8 cellular contexts compared by ENCODE assay signal in the genomic region with DNA sequence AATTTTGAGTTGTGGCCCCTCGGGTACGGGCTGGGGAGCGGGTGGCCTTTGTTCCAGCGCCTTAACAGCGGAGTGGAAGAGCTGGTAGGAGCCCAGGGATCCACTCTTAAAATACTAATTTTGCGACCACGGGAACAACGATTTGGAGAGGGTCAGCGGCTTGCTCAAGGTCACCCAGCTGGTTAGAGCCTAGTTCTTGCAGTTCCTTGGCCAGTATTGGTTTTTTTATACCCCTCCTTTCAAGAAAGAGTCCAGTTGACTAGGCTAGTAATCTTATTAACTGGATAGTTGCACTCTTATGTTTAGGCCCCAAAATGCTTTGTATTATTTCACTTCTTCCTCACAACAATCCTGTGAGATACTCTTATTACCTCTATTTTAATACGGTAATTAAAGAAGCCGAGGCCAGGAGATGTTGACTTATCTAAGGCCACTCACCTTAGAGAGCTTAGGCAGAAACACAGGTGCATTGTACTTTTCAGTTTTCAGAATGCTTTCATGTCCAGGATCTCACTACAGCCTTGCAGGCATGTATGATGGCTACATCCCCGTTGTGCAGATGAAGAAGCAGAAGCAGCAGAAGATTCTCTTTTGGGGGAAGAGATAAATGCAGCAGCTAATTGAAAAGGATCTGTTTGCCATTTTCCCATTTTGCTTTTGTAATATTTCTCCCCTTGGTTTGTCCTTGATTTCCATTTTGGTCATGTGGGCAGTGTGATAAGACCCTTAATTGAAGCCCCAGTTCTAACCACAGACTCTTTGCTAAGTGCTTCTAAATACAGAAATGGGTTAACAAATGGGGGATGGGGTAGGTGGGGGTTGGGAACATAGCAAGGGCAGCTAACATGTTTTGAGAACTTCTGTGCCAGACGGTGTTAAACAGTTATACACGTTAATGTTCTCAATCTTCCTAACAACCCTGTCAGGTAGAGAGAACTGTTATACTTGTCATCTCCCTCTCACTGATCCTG. TPM values are rescaled to one million over a fixed set of nuclear protein-coding genes. Genes with fewer than 3 reads are reported as not detected.
DNase-seq lines count a peak whose midpoint lies in the region; ATAC-seq, FAIRE-seq and TF ChIP-seq lines count a peak whose summit lies in the region.

No MANE protein-coding gene starts in this region.

- TSS peak; percentile 63 for BruUV-seq in endothelial cell of umbilical vein (replicated peaks; lab: Mats Ljungman, UMichigan)

- no peak for TF ChIP-seq POLR2A in endothelial cell of umbilical vein (IDR thresholded peaks at IDR 0.05; ENCODE audit: low read depth, low read length)

- H3K36me3 Mint-ChIP-seq in GM23338 (ENCODE audit: low read depth), result peaks cover 44% of the 10 kb centered on the region

- TF ChIP-seq CTCF in GM23338 (conservative IDR thresholded peaks at IDR 0.05; ENCODE audit: low read depth in 2 of 2) (no peak), endothelial cell of umbilical vein (IDR thresholded peaks at IDR 0.05; ENCODE audit: extremely low read depth in 1 of 2, insufficient read depth in 1 of 2, low read depth in 1 of 2, low read length in 2 of 2) (no peak), pancreas (IDR thresholded peaks at IDR 0.05) (no peak)

- H3K9me2 ChIP-seq in GM23338 (ENCODE audit: insufficient read depth), result no peaks in the 10 kb centered on the region

- H4K20me1 ChIP-seq in GM23338 (replicated peaks; ENCODE audit: insufficient read depth), result peaks cover 26% of the 10 kb centered on the region
- H4K20me1 ChIP-seq in endothelial cell of umbilical vein (replicated peaks; ENCODE audit: control insufficient read depth, extremely low read depth, insufficient read depth, low read length), result no peaks in the 10 kb centered on the region

- peak; percentile 66 for FAIRE-seq in endothelial cell of umbilical vein (lab: Jason Lieb, UNC)
- FAIRE-seq in pancreas (lab: Jason Lieb, UNC), result no peak
- no peak for FAIRE-seq in urothelium cell line (lab: Jason Lieb, UNC)

- peaks cover 6% of the 10 kb centered on the region for H3K27me3 Mint-ChIP-seq in GM23338 (ENCODE audit: insufficient read depth, low read depth, poor library complexity)

- peak overlapping the region; percentile 77 for H3K9ac ChIP-seq in endothelial cell of umbilical vein (replicated peaks; ENCODE audit: extremely low read depth, insufficient read depth, low read length)

- DNase-seq in GM23338 (ENCODE audit: low spot score), result no peak
- peak; percentile 62 for DNase-seq in OCI-M1 (lab: John Stamatoyannopoulos, UW)
- DNase-seq in endothelial cell of umbilical vein (ENCODE audit: low read depth, low spot score), result peak; percentile 15
- no peak for DNase-seq in pancreas
- no peak for DNase-seq in H4 (ENCODE audit: low spot score)
- DNase-seq in urothelium cell line (ENCODE audit: low spot score), result no peak
- DNase-seq in occipital lobe (lab: John Stamatoyannopoulos, UW), result no peak
- no peak for DNase-seq in NCI-H446 (lab: John Stamatoyannopoulos, UW)

- H3K4me1 Mint-ChIP-seq in GM23338, result peaks cover 36% of the 10 kb centered on the region

- H3K36me3 ChIP-seq in GM23338 (ENCODE audit: insufficient read depth) (peaks cover 18% of the 10 kb centered on the region), endothelial cell of umbilical vein (ENCODE audit: control insufficient read depth in 2 of 2, extremely low read depth in 1 of 2, insufficient read depth in 2 of 2, low read length in 2 of 2) (peaks cover 3 to 8% of the 10 kb centered on the region in 2 experiments), pancreas (no peaks in the 10 kb centered on the region)

- ATAC-seq in GM23338 (no peak), pancreas (no peak)

- H3K27ac Mint-ChIP-seq in GM23338, result peak overlapping the region; percentile 97

- H3F3A ChIP-seq in GM23338 (replicated peaks; ENCODE audit: low read depth), result peaks cover 7% of the 10 kb centered on the region; the same call in 1 of the 2 replicates

- H3K9me1 ChIP-seq in endothelial cell of umbilical vein (replicated peaks; ENCODE audit: control insufficient read depth, extremely low read depth, insufficient read depth, low read length), result no peaks in the 10 kb centered on the region

- H3K27ac ChIP-seq in GM23338 (ENCODE audit: low read depth) (peak overlapping the region; percentile 82), endothelial cell of umbilical vein (ENCODE audit: insufficient read depth, low read depth, low read length) (peak overlapping the region; percentile 56), pancreas (peak overlapping the region; percentile 86 to 97 (median 94))

- intact Hi-C loops in endothelial cell of umbilical vein (cut with micrococcal nuclease), result no loop called here
- intact Hi-C loops in pancreas (cut with DNase I), result no loop called here

- peak overlapping the region; percentile 95 for H3K4me2 ChIP-seq in GM23338
- peak overlapping the region; percentile 97 for H3K4me2 ChIP-seq in endothelial cell of umbilical vein (ENCODE audit: insufficient read depth, low read length)

- H3K9me3 Mint-ChIP-seq in GM23338, result no peaks in the 10 kb centered on the region

- CTCF ChIA-PET in endothelial cell of umbilical vein (lab: Charles Lee), result interaction anchor here (1.3 to 1.9 kb wide), 3 partner anchors 12 to 137 kb away, joined by 3 to 8 read pairs (median 5); no protein-coding TSS in a partner anchor

- H2AFZ ChIP-seq in GM23338, result no peak overlapping the region
- no peak overlapping the region for H2AFZ ChIP-seq in endothelial cell of umbilical vein (ENCODE audit: low read depth, low read length)

- POLR2A ChIA-PET in endothelial cell of umbilical vein (lab: Charles Lee), result no interaction called here

- H3K9me3 ChIP-seq in endothelial cell of umbilical vein (replicated peaks; ENCODE audit: control insufficient read depth, insufficient read depth, low read length) (no peaks in the 10 kb centered on the region), pancreas (no peaks in the 10 kb centered on the region)

- H3K27me3 ChIP-seq in GM23338 (ENCODE audit: insufficient read depth), result no peaks in the 10 kb centered on the region
- H3K27me3 ChIP-seq in endothelial cell of umbilical vein (ENCODE audit: control insufficient read depth in 2 of 2, insufficient read depth in 2 of 2, low read length in 2 of 2), result no peaks in the 10 kb centered on the region
- no peaks in the 10 kb centered on the region for H3K27me3 ChIP-seq in pancreas

- 7 to 8% methylated on average over 14 of the region's 14 CpGs for WGBS in pancreas, 2 donors

- peak overlapping the region; percentile 99 for H3K4me3 Mint-ChIP-seq in GM23338

- peaks cover 29% of the 10 kb centered on the region for H3K4me1 ChIP-seq in GM23338 (ENCODE audit: insufficient read depth)
- H3K4me1 ChIP-seq in endothelial cell of umbilical vein (ENCODE audit: control insufficient read depth, extremely low read depth, insufficient read depth, low read length), result peaks cover 16% of the 10 kb centered on the region
- H3K4me1 ChIP-seq in pancreas, result peaks cover 0 to 6% (median 6%) of the 10 kb centered on the region in 3 donors

- H3K79me2 ChIP-seq in GM23338 (replicated peaks; ENCODE audit: insufficient read depth) (peaks cover 61% of the 10 kb centered on the region), endothelial cell of umbilical vein (ENCODE audit: control insufficient read depth, insufficient read depth, low read length) (peaks cover 54% of the 10 kb centered on the region)

- dilution Hi-C loops in endothelial cell of umbilical vein (cut with MboI; ENCODE audit: extremely low pct_ligation_motif_present, low sequenced_read_pairs), result no loop called here

- H3K4me3 ChIP-seq in GM23338 (peak overlapping the region; percentile 79), endothelial cell of umbilical vein (replicated peaks in 1 of 3; ENCODE audit: insufficient read depth in 1 of 3, low read depth in 1 of 3, low read length in 3 of 3) (peak overlapping the region; percentile 59 to 81 (median 75)), pancreas (peak overlapping the region; percentile 58 to 97 (median 86))

TF ChIP-seq in GM23338, 12 proteins besides CTCF, POLR2A, EP300 and RAD21 (continues in another document):
- TF ChIP-seq STAT1 (IDR thresholded peaks at IDR 0.05; ENCODE audit: unreplicated experiment) (no peak), CREB1 (CRISPR knock-in tag; IDR thresholded peaks at IDR 0.05; ENCODE audit: low read depth) (no peak), POLR2AphosphoS5 (IDR thresholded peaks at IDR 0.05; ENCODE audit: low read depth) (no peak)

TF ChIP-seq in endothelial cell of umbilical vein, 7 proteins besides CTCF, POLR2A, EP300 and RAD21 (continues in another document):
- no peak for TF ChIP-seq JUN (IDR thresholded peaks at IDR 0.05; ENCODE audit: borderline replicate concordance, insufficient read depth, insufficient read length, low read depth)
- TF ChIP-seq POLR2AphosphoS5 (IDR thresholded peaks at IDR 0.05; ENCODE audit: insufficient read depth, low read depth, low read length), result no peak

RNA-seq across cellular contexts. Expression of gene SREBF2, which starts 1.4 kb away (rescaled TPM):
- 147 and 163 TPM in 2 replicates for total RNA-seq in GM23338 (2014; rRNA removed; shearing (Covaris generic))
- polyA plus RNA-seq in GM23338 (2016; fragmentation: Nextera tagmentation; extraction: Ambion mirVana) (48.7 and 49.8 TPM in 2 replicates), endothelial cell of umbilical vein (101 and 105 TPM in 2 replicates), pancreas (10 to 100 TPM; 32.7 to 37.3 TPM)
- total RNA-seq in endothelial cell of umbilical vein (136 and 144 TPM in 2 replicates), pancreas (10 to 100 TPM; 28.2 to 44.8 (median 34.3) TPM), occipital lobe (65.5 TPM)
- polyA plus RNA-seq in endothelial cell of umbilical vein (2011; cell fraction: cytosol; rRNA removed), result 64.9 and 79.0 TPM in 2 replicates
- 142 and 146 TPM in 2 replicates for polyA plus RNA-seq in endothelial cell of umbilical vein (2011; cell fraction: nucleus; rRNA removed)
- polyA plus RNA-seq in endothelial cell of umbilical vein (2012), result 65.1 and 68.1 TPM in 2 replicates
- 144 and 167 TPM in 2 replicates for polyA minus RNA-seq in endothelial cell of umbilical vein
- 39.5 TPM for polyA minus RNA-seq in endothelial cell of umbilical vein (2011; cell fraction: cytosol; rRNA and poly(A)+ RNA removed)
- polyA minus RNA-seq in endothelial cell of umbilical vein (2011; cell fraction: nucleus; rRNA and poly(A)+ RNA removed), result 83.5 and 87.5 TPM in 2 replicates
- total RNA-seq in H4 (2014; rRNA removed; shearing (Covaris generic)), result 25.1 and 30.2 TPM in 2 replicates

RNA-seq across cellular contexts. Expression of gene CCDC134, which starts 33.8 kb away (rescaled TPM):
- total RNA-seq in GM23338 (2014; rRNA removed; shearing (Covaris generic)), result 21.0 and 24.5 TPM in 2 replicates
- 2.7 and 4.2 TPM in 2 replicates for polyA plus RNA-seq in GM23338 (2016; fragmentation: Nextera tagmentation; extraction: Ambion mirVana)
- 8.1 and 8.4 TPM in 2 replicates for total RNA-seq in endothelial cell of umbilical vein
- 4.0 and 4.5 TPM in 2 replicates for polyA plus RNA-seq in endothelial cell of umbilical vein
- 4.1 and 5.0 TPM in 2 replicates for polyA plus RNA-seq in endothelial cell of umbilical vein (2011; cell fraction: cytosol; rRNA removed)
- polyA plus RNA-seq in endothelial cell of umbilical vein (2011; cell fraction: nucleus; rRNA removed), result 4.5 TPM in 2 replicates
- 2.3 and 3.0 TPM in 2 replicates for polyA plus RNA-seq in endothelial cell of umbilical vein (2012)
- polyA minus RNA-seq in endothelial cell of umbilical vein, result 10.3 and 13.1 TPM in 2 replicates
- polyA minus RNA-seq in endothelial cell of umbilical vein (2011; cell fraction: cytosol; rRNA and poly(A)+ RNA removed), result 4.9 TPM
- 2.3 and 2.5 TPM in 2 replicates for polyA minus RNA-seq in endothelial cell of umbilical vein (2011; cell fraction: nucleus; rRNA and poly(A)+ RNA removed)
- 1 to 10 TPM; 2.9 to 7.6 (median 4.9) TPM for total RNA-seq in pancreas
- polyA plus RNA-seq in pancreas, result 1 to 10 TPM; 1.9 to 2.0 TPM
- 8.1 and 10.6 TPM in 2 replicates for total RNA-seq in H4 (2014; rRNA removed; shearing (Covaris generic))
- 12.2 TPM for total RNA-seq in occipital lobe

Comparison
In these comparisons a context has a peak if more than half of its experiments do, and no peak if none do; other contexts are left out.
1. DNase-seq: peak in OCI-M1 (single experiment) and endothelial cell of umbilical vein (single experiment); none in GM23338 (single experiment), pancreas (0 of 6), H4 (single experiment), urothelium cell line (single experiment), occipital lobe (single experiment) and NCI-H446 (0 of 2).
2. Peak in every context shown above with its lines, with median percentiles within 50 percentile points of each other: H3K27ac ChIP-seq and H3K4me3 ChIP-seq.